ENCODE assay signal across 19 cellular contexts in the genomic region with DNA sequence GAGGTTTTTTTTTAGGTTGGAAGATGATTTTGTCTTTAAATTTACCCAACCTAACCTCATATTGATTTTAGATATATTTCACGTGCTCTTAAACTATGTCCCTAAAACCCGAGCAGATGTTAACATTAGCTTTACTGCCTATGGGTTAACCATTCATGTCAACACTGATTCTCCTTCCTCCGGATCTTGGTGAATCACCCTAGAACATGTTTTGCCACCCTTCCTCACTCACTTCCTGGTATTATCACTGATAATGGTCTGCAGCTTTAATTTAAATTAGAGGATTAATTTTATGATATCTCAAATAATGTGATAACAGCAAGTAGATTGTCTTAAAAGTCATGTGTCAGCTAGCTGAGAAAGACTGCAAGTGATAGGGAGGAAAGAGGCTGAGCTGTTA. TPM values are rescaled to one million over a fixed set of nuclear protein-coding genes. Genes with fewer than 3 reads are reported as not detected.
"Had no signal": no experiment of that assay in that cellular context is flagged by ENCODE, and none has a peak within 500 bp of the region (broad histone marks: within the 10 kb centered on the region; RNA-seq: fewer than 3 reads in every experiment).

No MANE protein-coding gene starts in this region.

- H3K9me3 Mint-ChIP-seq: activated CD4-positive, alpha-beta memory T cell treated with anti-CD3 and anti-CD28 coated beads, Interleukin-2, amount 10 ng/mL, durations not matched to agents 7 days and 5 days; activated naive CD8-positive, alpha-beta T cell treated with anti-CD3 and anti-CD28 coated beads, Interleukin-2, amount 10 ng/mL, durations not matched to agents 7 days and 5 days; endodermal cell; mesothelial cell of epicardium; nephron had no signal

- H3K9me3 ChIP-seq: right lobe of liver, spleen, thyroid gland had no signal

- H3K36me3 ChIP-seq: right lobe of liver, spleen, thyroid gland had no signal

- H3K4me1 ChIP-seq: parathyroid adenoma, right lobe of liver had no signal

- DNase-seq: activated CD4-positive, alpha-beta memory T cell treated with anti-CD3 and anti-CD28 coated beads, Interleukin-2, amount 10 ng/mL, durations not matched to agents 7 days and 5 days; activated CD4-positive, alpha-beta T cell treated with anti-CD3 and anti-CD28 coated beads for 48 hours; activated CD4-positive, CD25-positive, alpha-beta regulatory T cell; activated CD8-positive, alpha-beta memory T cell treated with anti-CD3 and anti-CD28 coated beads, Interleukin-2, amount 10 ng/mL, durations not matched to agents 7 days and 5 days; activated naive CD8-positive, alpha-beta T cell treated with anti-CD3 and anti-CD28 coated beads, Interleukin-2, amount 10 ng/mL, durations not matched to agents 7 days and 5 days; amygdala; caudate nucleus; endodermal cell; erythroblast; right lobe of liver; spleen; stimulated activated CD4-positive, alpha-beta T cell treated with anti-CD3 and anti-CD28 coated beads, Interleukin-4, amount 100 ng/mL, for 4 hours; stimulated activated naive CD4-positive, alpha-beta T cell; thyroid gland had no signal

- H2AFZ ChIP-seq: parathyroid adenoma had no signal

- H3K4me3 ChIP-seq: lung, right lobe of liver, spleen, thyroid gland had no signal

- H3K27me3 ChIP-seq: right lobe of liver, spleen, thyroid gland had no signal

- H3K4me3 Mint-ChIP-seq: activated CD4-positive, alpha-beta memory T cell treated with anti-CD3 and anti-CD28 coated beads, Interleukin-2, amount 10 ng/mL, durations not matched to agents 7 days and 5 days; activated CD8-positive, alpha-beta memory T cell treated with anti-CD3 and anti-CD28 coated beads, Interleukin-2, amount 10 ng/mL, durations not matched to agents 7 days and 5 days; activated naive CD8-positive, alpha-beta T cell treated with anti-CD3 and anti-CD28 coated beads, Interleukin-2, amount 10 ng/mL, durations not matched to agents 7 days and 5 days; endodermal cell; mesothelial cell of epicardium; nephron had no signal

- ATAC-seq: activated CD8-positive, alpha-beta memory T cell treated with anti-CD3 and anti-CD28 coated beads, Interleukin-2, amount 10 ng/mL, durations not matched to agents 7 days and 5 days; left lobe of liver; right lobe of liver had no signal

- H3K4me1 Mint-ChIP-seq: activated CD4-positive, alpha-beta memory T cell treated with anti-CD3 and anti-CD28 coated beads, Interleukin-2, amount 10 ng/mL, durations not matched to agents 7 days and 5 days; activated CD8-positive, alpha-beta memory T cell treated with anti-CD3 and anti-CD28 coated beads, Interleukin-2, amount 10 ng/mL, durations not matched to agents 7 days and 5 days; activated naive CD8-positive, alpha-beta T cell treated with anti-CD3 and anti-CD28 coated beads, Interleukin-2, amount 10 ng/mL, durations not matched to agents 7 days and 5 days; endodermal cell had no signal

- H3K36me3 Mint-ChIP-seq: activated CD8-positive, alpha-beta memory T cell treated with anti-CD3 and anti-CD28 coated beads, Interleukin-2, amount 10 ng/mL, durations not matched to agents 7 days and 5 days; activated naive CD8-positive, alpha-beta T cell treated with anti-CD3 and anti-CD28 coated beads, Interleukin-2, amount 10 ng/mL, durations not matched to agents 7 days and 5 days; mesothelial cell of epicardium had no signal

- H3K9ac ChIP-seq: parathyroid adenoma had no signal

- H3K79me2 ChIP-seq: parathyroid adenoma had no signal

- H3K27ac Mint-ChIP-seq: activated CD4-positive, alpha-beta memory T cell treated with anti-CD3 and anti-CD28 coated beads, Interleukin-2, amount 10 ng/mL, durations not matched to agents 7 days and 5 days; activated CD8-positive, alpha-beta memory T cell treated with anti-CD3 and anti-CD28 coated beads, Interleukin-2, amount 10 ng/mL, durations not matched to agents 7 days and 5 days; activated naive CD8-positive, alpha-beta T cell treated with anti-CD3 and anti-CD28 coated beads, Interleukin-2, amount 10 ng/mL, durations not matched to agents 7 days and 5 days; endodermal cell had no signal

RNA-seq across cellular contexts. Expression of a gene that starts 31.9 kb away (rescaled TPM):
- total RNA-seq: activated CD4-positive, alpha-beta memory T cell treated with anti-CD3 and anti-CD28 coated beads, Interleukin-2, amount 10 ng/mL, durations not matched to agents 7 days and 5 days; activated CD8-positive, alpha-beta memory T cell treated with anti-CD3 and anti-CD28 coated beads, Interleukin-2, amount 10 ng/mL, durations not matched to agents 7 days and 5 days; activated naive CD8-positive, alpha-beta T cell treated with anti-CD3 and anti-CD28 coated beads, Interleukin-2, amount 10 ng/mL, durations not matched to agents 7 days and 5 days; endodermal cell; left lobe of liver had no signal
